In the genomic region with DNA sequence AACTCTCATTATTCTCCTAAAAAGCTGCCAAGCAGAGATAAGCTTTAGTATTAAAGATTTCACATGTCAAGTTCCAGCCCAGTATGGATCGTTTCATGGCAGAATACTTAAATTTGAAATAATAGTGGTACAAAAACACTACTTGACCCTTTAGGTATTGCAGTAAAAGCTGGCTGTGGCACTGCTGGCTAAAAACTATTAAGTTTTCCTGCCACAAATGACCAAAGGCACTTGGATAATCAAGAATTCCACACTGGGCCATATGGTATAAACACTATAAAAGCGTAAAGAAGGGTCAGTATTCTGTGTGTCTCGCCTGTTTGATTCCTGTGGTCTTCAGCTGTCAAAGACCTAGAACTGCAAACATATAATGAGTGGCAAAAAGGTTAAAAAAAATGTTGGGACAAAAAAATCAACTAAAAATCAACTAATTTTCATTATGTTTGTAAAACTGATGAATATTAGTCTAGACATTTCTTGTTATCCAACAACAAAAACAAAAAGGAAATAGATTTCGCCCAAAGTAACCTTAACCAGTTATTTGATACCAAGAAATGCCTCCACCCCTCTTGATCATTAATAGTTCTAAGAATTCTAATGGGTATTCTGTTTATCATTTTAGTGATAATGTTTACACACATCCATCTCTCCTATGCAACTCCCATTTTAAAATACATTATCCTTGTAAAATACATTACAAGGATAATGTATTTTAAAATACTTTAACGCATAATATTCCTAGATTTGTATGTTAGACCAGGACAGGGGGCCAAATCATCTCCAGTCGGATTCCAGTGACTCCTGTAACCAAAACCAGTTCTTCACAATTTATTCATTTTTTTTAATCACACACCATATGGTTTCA, we compare ENCODE assay signal across 9 cellular contexts. TPM values are rescaled to one million over a fixed set of nuclear protein-coding genes. Genes with fewer than 3 reads are reported as not detected.
DNase-seq lines count a peak whose midpoint lies in the region; ATAC-seq and TF ChIP-seq lines count a peak whose summit lies in the region.
"Had no signal": no experiment of that assay in that cellular context is flagged by ENCODE, and none has a peak within 500 bp of the region (broad histone marks: within the 10 kb centered on the region; RNA-seq: fewer than 3 reads in every experiment).

No MANE protein-coding gene starts in this region.

- no peak overlapping the region for H3K14ac ChIP-seq in neuronal stem cell (ENCODE audit: low read length)

- POLR2A ChIA-PET in SK-N-SH (lab: Yijun Ruan, JAX): interaction anchor here (0.5 to 1.0 kb wide), 2 partner anchors 374 to 504 kb away, joined by 3 read pairs; partner anchors contain the start of gene NAMPT

- CTCF ChIA-PET in SK-N-SH (lab: Yijun Ruan, JAX): interaction anchor here (0.6 to 5.2 kb wide), 32 partner anchors 7 to 1127 kb away, joined by 3 to 54 read pairs (median 6); partner anchors contain the start of gene RINT1

- peak overlapping the region; percentile 79 for H3K4me3 Mint-ChIP-seq in GM23338

- H3K9me3 ChIP-seq in SK-N-SH: no peaks in the 10 kb centered on the region
- H3K9me3 ChIP-seq in esophagus squamous epithelium: no peaks in the 10 kb centered on the region
- no peaks in the 10 kb centered on the region for H3K9me3 ChIP-seq in skeletal muscle satellite cell (replicated peaks; ENCODE audit: low read length)
- H3K9me3 ChIP-seq in neuronal stem cell (replicated peaks in 1 of 2; ENCODE audit: control insufficient read depth in 2 of 2, insufficient read depth in 1 of 2, low read depth in 1 of 2, low read length in 2 of 2): no peaks in the 10 kb centered on the region

- H3K4me2 ChIP-seq in GM23338 (peak overlapping the region; percentile 87), SK-N-SH (peak overlapping the region; percentile 86), skeletal muscle satellite cell (ENCODE audit: low read length) (peak overlapping the region; percentile 85), neuronal stem cell (ENCODE audit: insufficient read depth, low read length, poor library complexity, severe bottlenecking) (no peak overlapping the region)

- H4K91ac ChIP-seq in neuronal stem cell (ENCODE audit: low read depth, low read length, poor library complexity): no peak overlapping the region

- TF ChIP-seq CTCF in GM23338 (conservative IDR thresholded peaks at IDR 0.05; ENCODE audit: low read depth in 2 of 2) (no peak), SK-N-SH (IDR thresholded peaks at IDR 0.05) (no peak), esophagus squamous epithelium (IDR thresholded peaks at IDR 0.05) (no peak)

- H3K4me1 Mint-ChIP-seq in GM23338: peaks cover 15% of the 10 kb centered on the region

- H3K27ac Mint-ChIP-seq in GM23338: no peak overlapping the region

- H2AK5ac ChIP-seq in neuronal stem cell (ENCODE audit: low read depth, low read length): no peak overlapping the region

- H3K9me3 Mint-ChIP-seq in GM23338: no peaks in the 10 kb centered on the region

- H3K79me2 ChIP-seq in GM23338 (replicated peaks; ENCODE audit: insufficient read depth) (peaks cover 3% of the 10 kb centered on the region; the same call in 1 of the 2 replicates), SK-N-SH (ENCODE audit: insufficient read depth) (peaks cover 40% of the 10 kb centered on the region)

- no peak for DNase-seq in GM23338 (ENCODE audit: low spot score)
- no peak for DNase-seq in SK-N-SH
- DNase-seq in esophagus squamous epithelium (lab: John Stamatoyannopoulos, UW): no peak
- DNase-seq in NOMO-1 (lab: John Stamatoyannopoulos, UW; ENCODE audit: unreplicated experiment in 2 of 2): no peak
- no peak for DNase-seq in neuronal stem cell (ENCODE audit: low spot score)
- no peak for DNase-seq in NCI-H2081 treated with DMSO at 0.1 percent for 48 hours (lab: John Stamatoyannopoulos, UW)
- DNase-seq: NCI-H1436 had no signal

- H3K9me2 ChIP-seq in GM23338 (ENCODE audit: insufficient read depth): peaks cover 7% of the 10 kb centered on the region
- H3K9me2 ChIP-seq in SK-N-SH: no peaks in the 10 kb centered on the region

- H2AFZ ChIP-seq in GM23338 (no peak overlapping the region), SK-N-SH (ENCODE audit: low read depth) (no peak overlapping the region), neuronal stem cell (ENCODE audit: low read length) (no peak overlapping the region)

- H3K27ac ChIP-seq in GM23338 (ENCODE audit: low read depth): no peak overlapping the region
- peak overlapping the region in 1 of 2 experiments; percentile 86; a peak in 3 of 4 replicates for H3K27ac ChIP-seq in SK-N-SH (ENCODE audit: low read depth in 2 of 2, low read length in 1 of 2)
- peak overlapping the region in 2 of 4 donors; percentile 94 to 95 for H3K27ac ChIP-seq in esophagus squamous epithelium
- no peak overlapping the region for H3K27ac ChIP-seq in neuronal stem cell (replicated peaks; ENCODE audit: low read length)

- WGBS in SK-N-SH (ENCODE audit: low lambda C conversion rate): 81% methylated on average over 6 of the region's 6 CpGs
- 74 to 78% methylated on average over 6 of the region's 6 CpGs for WGBS in esophagus squamous epithelium, 2 donors
- no CpG with 5 or more reads among the region's 6 CpGs for WGBS in neuronal stem cell (ENCODE audit: extremely low coverage in 2 of 2, insufficient read length in 2 of 2, insufficient replicate concordance in 1 of 2), 2 donors

- H4K8ac ChIP-seq in neuronal stem cell (ENCODE audit: low read depth, low read length): no peak overlapping the region

- H3K4me1 ChIP-seq in GM23338 (ENCODE audit: insufficient read depth) (peaks cover 7% of the 10 kb centered on the region), SK-N-SH (ENCODE audit: control insufficient read depth in 1 of 2, insufficient read depth in 2 of 2, low read depth in 1 of 2, low read length in 1 of 2) (peaks cover 9 to 20% of the 10 kb centered on the region in 2 experiments; a peak in 3 of 4 replicates), esophagus squamous epithelium (peaks cover 0 to 31% (median 13%) of the 10 kb centered on the region in 3 donors), skeletal muscle satellite cell (ENCODE audit: control insufficient read depth, insufficient read depth, low read length) (peaks cover 13% of the 10 kb centered on the region), neuronal stem cell (ENCODE audit: control insufficient read depth in 2 of 2, insufficient read depth in 1 of 2, low read depth in 1 of 2, low read length in 2 of 2) (peaks cover 0 to 3% of the 10 kb centered on the region in 2 donors)

- H3K27me3 Mint-ChIP-seq in GM23338 (ENCODE audit: insufficient read depth, low read depth, poor library complexity): peaks cover 4% of the 10 kb centered on the region

- no peak for TF ChIP-seq EP300 in SK-N-SH (IDR thresholded peaks at IDR 0.05; ENCODE audit: borderline replicate concordance in 1 of 2, low read depth in 1 of 2, low read length in 1 of 2)

- H2BK12ac ChIP-seq in neuronal stem cell (ENCODE audit: low read length): no peak overlapping the region

- peak overlapping the region; percentile 89 for H3K9ac ChIP-seq in SK-N-SH
- peak overlapping the region; percentile 97 for H3K9ac ChIP-seq in skeletal muscle satellite cell (ENCODE audit: low read depth, low read length)
- H3K9ac ChIP-seq in neuronal stem cell (ENCODE audit: low read depth, low read length, poor library complexity): no peak overlapping the region

- H4K20me1 ChIP-seq in GM23338 (replicated peaks; ENCODE audit: insufficient read depth) (no peaks in the 10 kb centered on the region), SK-N-SH (ENCODE audit: insufficient read depth) (peaks cover 9% of the 10 kb centered on the region; the same call in 1 of the 2 replicates)

- no peaks in the 10 kb centered on the region for H3K79me1 ChIP-seq in neuronal stem cell (ENCODE audit: low read depth, low read length)

- H3F3A ChIP-seq in GM23338 (replicated peaks; ENCODE audit: low read depth) (no peaks in the 10 kb centered on the region), SK-N-SH (replicated peaks; ENCODE audit: insufficient read depth) (peaks cover 47% of the 10 kb centered on the region)

- no peak overlapping the region for H3K23ac ChIP-seq in neuronal stem cell (ENCODE audit: low read depth, low read length, poor library complexity)

- no peak for ATAC-seq in GM23338
- no peak for ATAC-seq in HG03354 (IDR thresholded peaks at IDR 0.05; ENCODE audit: poor library complexity, severe bottlenecking, unreplicated experiment)

- H3K4ac ChIP-seq in neuronal stem cell (ENCODE audit: low read length): no peak overlapping the region

- intact Hi-C loops in esophagus squamous epithelium (cut with DNase I): no loop called here

- H2BK5ac ChIP-seq in neuronal stem cell (ENCODE audit: low read length): no peak overlapping the region

- H3K4me3 ChIP-seq in GM23338 (peak overlapping the region; percentile 68), SK-N-SH (ENCODE audit: low read depth in 2 of 2, low read length in 1 of 2) (peak overlapping the region; percentile 71 to 100; a peak in 3 of 4 replicates), esophagus squamous epithelium (peak overlapping the region in 3 of 4 donors; percentile 80 to 87 (median 80)), skeletal muscle satellite cell (ENCODE audit: low read length) (peak overlapping the region; percentile 97), neuronal stem cell (ENCODE audit: low read length in 2 of 2) (peak overlapping the region in 1 of 2 donors; percentile 98)

- H3K27me3 ChIP-seq in GM23338 (ENCODE audit: insufficient read depth) (no peaks in the 10 kb centered on the region), SK-N-SH (ENCODE audit: insufficient read depth) (no peaks in the 10 kb centered on the region), esophagus squamous epithelium (no peaks in the 10 kb centered on the region), skeletal muscle satellite cell (ENCODE audit: control insufficient read depth, insufficient read depth, low read length) (no peaks in the 10 kb centered on the region), neuronal stem cell (ENCODE audit: control insufficient read depth in 3 of 3, insufficient read depth in 3 of 3, low read depth in 1 of 3, low read length in 3 of 3) (no peaks in the 10 kb centered on the region)

- no peaks in the 10 kb centered on the region for H3K36me3 ChIP-seq in GM23338 (ENCODE audit: insufficient read depth)
- H3K36me3 ChIP-seq in SK-N-SH (replicated peaks in 1 of 2; ENCODE audit: control insufficient read depth in 1 of 2, insufficient read depth in 2 of 2, low read length in 1 of 2): peaks cover 18 to 30% of the 10 kb centered on the region in 2 experiments
- no peaks in the 10 kb centered on the region for H3K36me3 ChIP-seq in esophagus squamous epithelium
- H3K36me3 ChIP-seq in skeletal muscle satellite cell (ENCODE audit: insufficient read depth, low read length): peaks cover 5% of the 10 kb centered on the region
- peaks cover 0 to 2% of the 10 kb centered on the region in 2 donors for H3K36me3 ChIP-seq in neuronal stem cell (replicated peaks in 1 of 2; ENCODE audit: control insufficient read depth in 2 of 2, insufficient read depth in 2 of 2, low read length in 2 of 2)

- H2BK120ac ChIP-seq in neuronal stem cell (ENCODE audit: low read depth, low read length): no peak overlapping the region

- H3K18ac ChIP-seq in neuronal stem cell (ENCODE audit: low read length): no peak overlapping the region

- H3K36me3 Mint-ChIP-seq in GM23338 (ENCODE audit: low read depth): no peaks in the 10 kb centered on the region; the same call in 2 of the 3 replicates

- H2BK15ac ChIP-seq in neuronal stem cell (ENCODE audit: low read length): no peak overlapping the region

- TF ChIP-seq POLR2A in esophagus squamous epithelium (IDR thresholded peaks at IDR 0.05): no peak

- no peak for TF ChIP-seq RAD21 in SK-N-SH (IDR thresholded peaks at IDR 0.05; ENCODE audit: low read length)

RNA-seq across cellular contexts. Expression of gene CCDC71L, which starts 2.2 kb away (rescaled TPM):
- 19.1 and 32.3 TPM in 2 replicates for total RNA-seq in GM23338 (2014; rRNA removed; shearing (Covaris generic))
- polyA plus RNA-seq in GM23338 (2016; fragmentation: Nextera tagmentation; extraction: Ambion mirVana): 8.4 and 9.8 TPM in 2 replicates
- polyA plus RNA-seq in SK-N-SH (2012; rRNA removed): 25.8 and 30.0 TPM in 2 replicates
- 27.8 and 31.4 TPM in 2 replicates for polyA plus RNA-seq in SK-N-SH (2012; cell fraction: cytosol; rRNA removed)
- 20.5 and 20.6 TPM in 2 replicates for polyA plus RNA-seq in SK-N-SH (2012; cell fraction: nucleus; rRNA removed)
- total RNA-seq in esophagus squamous epithelium: 10 to 100 TPM in 1 of 4 donors, 1 to 10 TPM in 3; 3.3 to 19.5 (median 4.8) TPM
- total RNA-seq in skeletal muscle satellite cell (2012; rRNA removed): 15.3 and 16.0 TPM in 2 replicates
- polyA plus RNA-seq in neuronal stem cell (2013, experiment 1 of 2): 12.6 TPM
- 12.7 TPM for polyA plus RNA-seq in neuronal stem cell (2013, experiment 2 of 2)
